Comparison of ENCODE assay signal across 1 cellular context in genomic region chr15:89243691-89244511, GRCh38.
TF ChIP-seq lines count a peak whose summit lies in the region.

Gene FANCI (plus strand): TSS chr15:89243979. CDS start chr15:89247648, 3,669 bp downstream.

TF ChIP-seq in GM23338, 12 proteins besides CTCF, POLR2A, EP300 and RAD21 (continued from another document):
- peak; percentile 69 for TF ChIP-seq ETS1 (IDR thresholded peaks at IDR 0.05)
- TF ChIP-seq ZNF331 (CRISPR knock-in tag; IDR thresholded peaks at IDR 0.05; ENCODE audit: low read depth), result no peak
- TF ChIP-seq CREB1 (CRISPR knock-in tag; IDR thresholded peaks at IDR 0.05; ENCODE audit: low read depth), result peak; percentile 45; the same call in 1 of the 2 replicates
